In the genomic region with DNA sequence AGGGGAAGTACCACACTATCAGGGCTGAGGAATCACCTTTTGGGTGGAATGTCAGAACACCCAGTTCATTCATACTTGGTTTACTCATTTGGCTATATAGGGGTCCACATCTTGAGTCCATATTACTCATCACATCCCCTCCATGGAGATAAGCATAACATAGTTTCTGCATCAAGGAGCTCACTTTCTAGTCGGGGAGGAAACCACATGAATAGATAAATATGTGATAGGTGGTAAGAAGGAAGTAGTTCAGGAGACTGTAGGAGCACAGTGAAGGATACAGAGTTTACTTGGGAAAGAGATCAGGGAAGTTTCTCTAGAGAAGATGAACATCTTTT, we compare ENCODE assay signal across 1 cellular context.
A peak's percentile ranks its signal among the peaks of the same experiment; 100 is the strongest.
TF ChIP-seq lines count a peak whose summit lies in the region.

No MANE protein-coding gene starts in this region.

TF ChIP-seq in GM12878, 131 proteins besides CTCF, POLR2A, EP300 and RAD21:
- peak in 1 of 2 experiments; percentile 42; a peak in 1 of 4 replicates for TF ChIP-seq ETV6 (conservative IDR thresholded peaks at IDR 0.05 in 1 of 2, IDR thresholded peaks at IDR 0.05 in 1 of 2; ENCODE audit: borderline replicate concordance in 1 of 2, low read depth in 1 of 2)
- TF ChIP-seq BCL11A (IDR thresholded peaks at IDR 0.05; ENCODE audit: low read depth, low read length) = 0 out of 2 replicates have a peak, but pooled peaks have one; percentile 40
- 0 out of 2 replicates have a peak, but pooled peaks have one; percentile 15 for TF ChIP-seq CBFB (IDR thresholded peaks at IDR 0.05; ENCODE audit: low read depth)
- TF ChIP-seq IRF4 (IDR thresholded peaks at IDR 0.05; ENCODE audit: low read depth, low read length) = 0 out of 2 replicates have a peak, but pooled peaks have one; percentile 22
- peak; percentile 52; the same call in 1 of the 2 replicates for TF ChIP-seq JUNB (IDR thresholded peaks at IDR 0.05)
- TF ChIP-seq RUNX3 (IDR thresholded peaks at IDR 0.05; ENCODE audit: low read length) = peak; percentile 34; the same call in 1 of the 2 replicates
- TF ChIP-seq IKZF2 (IDR thresholded peaks at IDR 0.05) = peak in 1 of 2 experiments; percentile 35; a peak in 2 of 4 replicates
